Comparison of ENCODE assay signal across 1 cellular context in the genomic region with DNA sequence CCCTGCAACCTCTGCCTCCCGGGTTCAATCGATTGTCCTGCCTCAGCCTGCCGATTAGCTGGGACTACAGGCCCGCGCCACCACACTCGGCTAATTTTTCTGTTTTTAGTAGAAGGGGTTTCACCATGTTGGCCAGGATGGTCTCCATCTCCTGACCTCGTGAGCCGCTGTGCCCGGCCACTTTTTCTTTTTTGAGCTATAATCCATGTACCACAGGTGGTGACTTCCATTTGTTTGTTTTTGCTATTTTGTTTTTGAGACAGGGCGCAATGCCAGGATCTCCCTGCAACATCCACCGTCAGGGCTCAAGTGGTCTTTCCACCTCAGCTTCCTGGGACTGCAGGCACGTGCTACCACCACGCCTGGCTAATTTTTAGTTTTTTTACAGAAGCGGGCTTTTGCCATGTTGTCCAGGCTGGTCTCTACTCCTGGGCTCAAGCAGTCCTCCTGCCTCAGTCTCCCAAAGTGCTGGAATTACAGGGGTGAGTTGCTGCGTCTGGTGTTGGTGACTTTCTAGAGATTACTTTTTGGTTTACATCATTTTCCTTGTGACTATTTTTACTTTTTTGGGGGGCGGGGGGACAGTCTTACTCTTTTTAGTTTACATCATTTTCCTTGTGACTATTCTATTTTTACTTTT.
TF ChIP-seq lines count a peak whose summit lies in the region.

No MANE protein-coding gene starts in this region.

TF ChIP-seq in K562, 482 proteins besides CTCF, POLR2A, EP300 and RAD21 (continues in another document):
- TF ChIP-seq ILK (tag; IDR thresholded peaks at IDR 0.05; ENCODE audit: borderline replicate concordance, low read depth) = no peak
- no peak for TF ChIP-seq NONO (IDR thresholded peaks at IDR 0.05; ENCODE audit: low read depth in 2 of 2, low read length in 1 of 2)
- no peak for TF ChIP-seq BRF1 (IDR thresholded peaks at IDR 0.05; ENCODE audit: borderline replicate concordance, extremely low read depth, insufficient read length)
- TF ChIP-seq NELFE (IDR thresholded peaks at IDR 0.05; ENCODE audit: insufficient read depth, insufficient read length) = no peak
- TF ChIP-seq ZNF121 (CRISPR knock-in tag; conservative IDR thresholded peaks at IDR 0.05) = no peak
- TF ChIP-seq SLC30A9 (CRISPR knock-in tag; IDR thresholded peaks at IDR 0.05) = no peak
- no peak for TF ChIP-seq GATAD2A (IDR thresholded peaks at IDR 0.05)
- no peak for TF ChIP-seq NFE2L1 (tag; IDR thresholded peaks at IDR 0.05; ENCODE audit: borderline replicate concordance, low read depth)
- TF ChIP-seq JUN (IDR thresholded peaks at IDR 0.05; ENCODE audit: borderline replicate concordance, low read depth, low read length) = no peak
- no peak for TF ChIP-seq JUN (CRISPR knock-in tag; IDR thresholded peaks at IDR 0.05; ENCODE audit: borderline replicate concordance)
- peak; percentile 21; the same call in 1 of the 2 replicates for TF ChIP-seq KHSRP (IDR thresholded peaks at IDR 0.05)
- TF ChIP-seq, protein P1, sequence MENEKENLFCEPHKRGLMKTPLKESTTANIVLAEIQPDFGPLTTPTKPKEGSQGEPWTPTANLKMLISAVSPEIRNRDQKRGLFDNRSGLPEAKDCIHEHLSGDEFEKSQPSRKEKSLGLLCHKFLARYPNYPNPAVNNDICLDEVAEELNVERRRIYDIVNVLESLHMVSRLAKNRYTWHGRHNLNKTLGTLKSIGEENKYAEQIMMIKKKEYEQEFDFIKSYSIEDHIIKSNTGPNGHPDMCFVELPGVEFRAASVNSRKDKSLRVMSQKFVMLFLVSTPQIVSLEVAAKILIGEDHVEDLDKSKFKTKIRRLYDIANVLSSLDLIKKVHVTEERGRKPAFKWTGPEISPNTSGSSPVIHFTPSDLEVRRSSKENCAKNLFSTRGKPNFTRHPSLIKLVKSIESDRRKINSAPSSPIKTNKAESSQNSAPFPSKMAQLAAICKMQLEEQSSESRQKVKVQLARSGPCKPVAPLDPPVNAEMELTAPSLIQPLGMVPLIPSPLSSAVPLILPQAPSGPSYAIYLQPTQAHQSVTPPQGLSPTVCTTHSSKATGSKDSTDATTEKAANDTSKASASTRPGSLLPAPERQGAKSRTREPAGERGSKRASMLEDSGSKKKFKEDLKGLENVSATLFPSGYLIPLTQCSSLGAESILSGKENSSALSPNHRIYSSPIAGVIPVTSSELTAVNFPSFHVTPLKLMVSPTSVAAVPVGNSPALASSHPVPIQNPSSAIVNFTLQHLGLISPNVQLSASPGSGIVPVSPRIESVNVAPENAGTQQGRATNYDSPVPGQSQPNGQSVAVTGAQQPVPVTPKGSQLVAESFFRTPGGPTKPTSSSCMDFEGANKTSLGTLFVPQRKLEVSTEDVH (IDR thresholded peaks at IDR 0.05; ENCODE audit: low read depth, partially characterized antibody) = no peak
- no peak for TF ChIP-seq NCOA6 (IDR thresholded peaks at IDR 0.05)
- TF ChIP-seq, protein P2, sequence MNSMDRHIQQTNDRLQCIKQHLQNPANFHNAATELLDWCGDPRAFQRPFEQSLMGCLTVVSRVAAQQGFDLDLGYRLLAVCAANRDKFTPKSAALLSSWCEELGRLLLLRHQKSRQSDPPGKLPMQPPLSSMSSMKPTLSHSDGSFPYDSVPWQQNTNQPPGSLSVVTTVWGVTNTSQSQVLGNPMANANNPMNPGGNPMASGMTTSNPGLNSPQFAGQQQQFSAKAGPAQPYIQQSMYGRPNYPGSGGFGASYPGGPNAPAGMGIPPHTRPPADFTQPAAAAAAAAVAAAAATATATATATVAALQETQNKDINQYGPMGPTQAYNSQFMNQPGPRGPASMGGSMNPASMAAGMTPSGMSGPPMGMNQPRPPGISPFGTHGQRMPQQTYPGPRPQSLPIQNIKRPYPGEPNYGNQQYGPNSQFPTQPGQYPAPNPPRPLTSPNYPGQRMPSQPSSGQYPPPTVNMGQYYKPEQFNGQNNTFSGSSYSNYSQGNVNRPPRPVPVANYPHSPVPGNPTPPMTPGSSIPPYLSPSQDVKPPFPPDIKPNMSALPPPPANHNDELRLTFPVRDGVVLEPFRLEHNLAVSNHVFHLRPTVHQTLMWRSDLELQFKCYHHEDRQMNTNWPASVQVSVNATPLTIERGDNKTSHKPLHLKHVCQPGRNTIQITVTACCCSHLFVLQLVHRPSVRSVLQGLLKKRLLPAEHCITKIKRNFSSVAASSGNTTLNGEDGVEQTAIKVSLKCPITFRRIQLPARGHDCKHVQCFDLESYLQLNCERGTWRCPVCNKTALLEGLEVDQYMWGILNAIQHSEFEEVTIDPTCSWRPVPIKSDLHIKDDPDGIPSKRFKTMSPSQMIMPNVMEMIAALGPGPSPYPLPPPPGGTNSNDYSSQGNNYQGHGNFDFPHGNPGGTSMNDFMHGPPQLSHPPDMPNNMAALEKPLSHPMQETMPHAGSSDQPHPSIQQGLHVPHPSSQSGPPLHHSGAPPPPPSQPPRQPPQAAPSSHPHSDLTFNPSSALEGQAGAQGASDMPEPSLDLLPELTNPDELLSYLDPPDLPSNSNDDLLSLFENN (IDR thresholded peaks at IDR 0.05; ENCODE audit: low read depth in 2 of 2, low read length in 2 of 2) = no peak
- no peak for TF ChIP-seq PYGO2 (tag; IDR thresholded peaks at IDR 0.05)
- no peak for TF ChIP-seq ZNF436 (CRISPR knock-in tag; IDR thresholded peaks at IDR 0.05)
- no peak for TF ChIP-seq ZNF274 (IDR thresholded peaks at IDR 0.05; ENCODE audit: borderline replicate concordance, low read depth, low read length)
- no peak for TF ChIP-seq BRCA1 (IDR thresholded peaks at IDR 0.05)
- no peak for TF ChIP-seq BRCA1 (CRISPR knock-in tag; IDR thresholded peaks at IDR 0.05)
- TF ChIP-seq, protein P3, sequence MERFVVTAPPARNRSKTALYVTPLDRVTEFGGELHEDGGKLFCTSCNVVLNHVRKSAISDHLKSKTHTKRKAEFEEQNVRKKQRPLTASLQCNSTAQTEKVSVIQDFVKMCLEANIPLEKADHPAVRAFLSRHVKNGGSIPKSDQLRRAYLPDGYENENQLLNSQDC (CRISPR knock-in tag; IDR thresholded peaks at IDR 0.05) = 0 out of 2 replicates have a peak, but pooled peaks have one; percentile 17
- no peak for TF ChIP-seq NCOR1 (IDR thresholded peaks at IDR 0.05)
- TF ChIP-seq, protein P4, sequence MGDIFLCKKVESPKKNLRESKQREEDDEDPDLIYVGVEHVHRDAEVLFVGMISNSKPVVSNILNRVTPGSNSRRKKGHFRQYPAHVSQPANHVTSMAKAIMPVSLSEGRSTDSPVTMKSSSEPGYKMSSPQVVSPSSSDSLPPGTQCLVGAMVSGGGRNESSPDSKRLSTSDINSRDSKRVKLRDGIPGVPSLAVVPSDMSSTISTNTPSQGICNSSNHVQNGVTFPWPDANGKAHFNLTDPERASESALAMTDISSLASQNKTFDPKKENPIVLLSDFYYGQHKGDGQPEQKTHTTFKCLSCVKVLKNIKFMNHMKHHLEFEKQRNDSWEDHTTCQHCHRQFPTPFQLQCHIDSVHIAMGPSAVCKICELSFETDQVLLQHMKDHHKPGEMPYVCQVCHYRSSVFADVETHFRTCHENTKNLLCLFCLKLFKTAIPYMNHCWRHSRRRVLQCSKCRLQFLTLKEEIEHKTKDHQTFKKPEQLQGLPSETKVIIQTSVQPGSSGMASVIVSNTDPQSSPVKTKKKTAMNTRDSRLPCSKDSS (IDR thresholded peaks at IDR 0.05; ENCODE audit: low read depth, partially characterized antibody) = no peak
- TF ChIP-seq, protein P5, sequence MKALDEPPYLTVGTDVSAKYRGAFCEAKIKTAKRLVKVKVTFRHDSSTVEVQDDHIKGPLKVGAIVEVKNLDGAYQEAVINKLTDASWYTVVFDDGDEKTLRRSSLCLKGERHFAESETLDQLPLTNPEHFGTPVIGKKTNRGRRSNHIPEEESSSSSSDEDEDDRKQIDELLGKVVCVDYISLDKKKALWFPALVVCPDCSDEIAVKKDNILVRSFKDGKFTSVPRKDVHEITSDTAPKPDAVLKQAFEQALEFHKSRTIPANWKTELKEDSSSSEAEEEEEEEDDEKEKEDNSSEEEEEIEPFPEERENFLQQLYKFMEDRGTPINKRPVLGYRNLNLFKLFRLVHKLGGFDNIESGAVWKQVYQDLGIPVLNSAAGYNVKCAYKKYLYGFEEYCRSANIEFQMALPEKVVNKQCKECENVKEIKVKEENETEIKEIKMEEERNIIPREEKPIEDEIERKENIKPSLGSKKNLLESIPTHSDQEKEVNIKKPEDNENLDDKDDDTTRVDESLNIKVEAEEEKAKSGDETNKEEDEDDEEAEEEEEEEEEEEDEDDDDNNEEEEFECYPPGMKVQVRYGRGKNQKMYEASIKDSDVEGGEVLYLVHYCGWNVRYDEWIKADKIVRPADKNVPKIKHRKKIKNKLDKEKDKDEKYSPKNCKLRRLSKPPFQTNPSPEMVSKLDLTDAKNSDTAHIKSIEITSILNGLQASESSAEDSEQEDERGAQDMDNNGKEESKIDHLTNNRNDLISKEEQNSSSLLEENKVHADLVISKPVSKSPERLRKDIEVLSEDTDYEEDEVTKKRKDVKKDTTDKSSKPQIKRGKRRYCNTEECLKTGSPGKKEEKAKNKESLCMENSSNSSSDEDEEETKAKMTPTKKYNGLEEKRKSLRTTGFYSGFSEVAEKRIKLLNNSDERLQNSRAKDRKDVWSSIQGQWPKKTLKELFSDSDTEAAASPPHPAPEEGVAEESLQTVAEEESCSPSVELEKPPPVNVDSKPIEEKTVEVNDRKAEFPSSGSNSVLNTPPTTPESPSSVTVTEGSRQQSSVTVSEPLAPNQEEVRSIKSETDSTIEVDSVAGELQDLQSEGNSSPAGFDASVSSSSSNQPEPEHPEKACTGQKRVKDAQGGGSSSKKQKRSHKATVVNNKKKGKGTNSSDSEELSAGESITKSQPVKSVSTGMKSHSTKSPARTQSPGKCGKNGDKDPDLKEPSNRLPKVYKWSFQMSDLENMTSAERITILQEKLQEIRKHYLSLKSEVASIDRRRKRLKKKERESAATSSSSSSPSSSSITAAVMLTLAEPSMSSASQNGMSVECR (CRISPR knock-in tag; IDR thresholded peaks at IDR 0.05) = peak; percentile 38; the same call in 1 of the 2 replicates
- TF ChIP-seq POLR2AphosphoS2 (IDR thresholded peaks at IDR 0.05; ENCODE audit: low read length) = 0 out of 2 replicates have a peak, but pooled peaks have one; percentile 63
- TF ChIP-seq, protein P6, sequence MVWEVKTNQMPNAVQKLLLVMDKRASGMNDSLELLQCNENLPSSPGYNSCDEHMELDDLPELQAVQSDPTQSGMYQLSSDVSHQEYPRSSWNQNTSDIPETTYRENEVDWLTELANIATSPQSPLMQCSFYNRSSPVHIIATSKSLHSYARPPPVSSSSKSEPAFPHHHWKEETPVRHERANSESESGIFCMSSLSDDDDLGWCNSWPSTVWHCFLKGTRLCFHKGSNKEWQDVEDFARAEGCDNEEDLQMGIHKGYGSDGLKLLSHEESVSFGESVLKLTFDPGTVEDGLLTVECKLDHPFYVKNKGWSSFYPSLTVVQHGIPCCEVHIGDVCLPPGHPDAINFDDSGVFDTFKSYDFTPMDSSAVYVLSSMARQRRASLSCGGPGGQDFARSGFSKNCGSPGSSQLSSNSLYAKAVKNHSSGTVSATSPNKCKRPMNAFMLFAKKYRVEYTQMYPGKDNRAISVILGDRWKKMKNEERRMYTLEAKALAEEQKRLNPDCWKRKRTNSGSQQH (CRISPR knock-in tag; IDR thresholded peaks at IDR 0.05) = 0 out of 2 replicates have a peak, but pooled peaks have one; percentile 6
- TF ChIP-seq, protein P7, sequence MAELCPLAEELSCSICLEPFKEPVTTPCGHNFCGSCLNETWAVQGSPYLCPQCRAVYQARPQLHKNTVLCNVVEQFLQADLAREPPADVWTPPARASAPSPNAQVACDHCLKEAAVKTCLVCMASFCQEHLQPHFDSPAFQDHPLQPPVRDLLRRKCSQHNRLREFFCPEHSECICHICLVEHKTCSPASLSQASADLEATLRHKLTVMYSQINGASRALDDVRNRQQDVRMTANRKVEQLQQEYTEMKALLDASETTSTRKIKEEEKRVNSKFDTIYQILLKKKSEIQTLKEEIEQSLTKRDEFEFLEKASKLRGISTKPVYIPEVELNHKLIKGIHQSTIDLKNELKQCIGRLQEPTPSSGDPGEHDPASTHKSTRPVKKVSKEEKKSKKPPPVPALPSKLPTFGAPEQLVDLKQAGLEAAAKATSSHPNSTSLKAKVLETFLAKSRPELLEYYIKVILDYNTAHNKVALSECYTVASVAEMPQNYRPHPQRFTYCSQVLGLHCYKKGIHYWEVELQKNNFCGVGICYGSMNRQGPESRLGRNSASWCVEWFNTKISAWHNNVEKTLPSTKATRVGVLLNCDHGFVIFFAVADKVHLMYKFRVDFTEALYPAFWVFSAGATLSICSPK (IDR thresholded peaks at IDR 0.05; ENCODE audit: borderline replicate concordance) = no peak
- no peak for TF ChIP-seq CBX3 (IDR thresholded peaks at IDR 0.05; ENCODE audit: borderline replicate concordance in 1 of 2, low read length in 2 of 2)
- no peak for TF ChIP-seq E2F3 (CRISPR knock-in tag; IDR thresholded peaks at IDR 0.05)
- TF ChIP-seq ESRRB (CRISPR knock-in tag; IDR thresholded peaks at IDR 0.05; ENCODE audit: borderline replicate concordance) = no peak
- peak; percentile 14 for TF ChIP-seq TAF1 (IDR thresholded peaks at IDR 0.05; ENCODE audit: control insufficient read depth, extremely low read depth, insufficient read depth, low read length, severe bottlenecking)
- TF ChIP-seq, protein P8, sequence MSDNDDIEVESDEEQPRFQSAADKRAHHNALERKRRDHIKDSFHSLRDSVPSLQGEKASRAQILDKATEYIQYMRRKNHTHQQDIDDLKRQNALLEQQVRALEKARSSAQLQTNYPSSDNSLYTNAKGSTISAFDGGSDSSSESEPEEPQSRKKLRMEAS (CRISPR knock-in tag; IDR thresholded peaks at IDR 0.05) = peak; percentile 78
- TF ChIP-seq, protein P9, sequence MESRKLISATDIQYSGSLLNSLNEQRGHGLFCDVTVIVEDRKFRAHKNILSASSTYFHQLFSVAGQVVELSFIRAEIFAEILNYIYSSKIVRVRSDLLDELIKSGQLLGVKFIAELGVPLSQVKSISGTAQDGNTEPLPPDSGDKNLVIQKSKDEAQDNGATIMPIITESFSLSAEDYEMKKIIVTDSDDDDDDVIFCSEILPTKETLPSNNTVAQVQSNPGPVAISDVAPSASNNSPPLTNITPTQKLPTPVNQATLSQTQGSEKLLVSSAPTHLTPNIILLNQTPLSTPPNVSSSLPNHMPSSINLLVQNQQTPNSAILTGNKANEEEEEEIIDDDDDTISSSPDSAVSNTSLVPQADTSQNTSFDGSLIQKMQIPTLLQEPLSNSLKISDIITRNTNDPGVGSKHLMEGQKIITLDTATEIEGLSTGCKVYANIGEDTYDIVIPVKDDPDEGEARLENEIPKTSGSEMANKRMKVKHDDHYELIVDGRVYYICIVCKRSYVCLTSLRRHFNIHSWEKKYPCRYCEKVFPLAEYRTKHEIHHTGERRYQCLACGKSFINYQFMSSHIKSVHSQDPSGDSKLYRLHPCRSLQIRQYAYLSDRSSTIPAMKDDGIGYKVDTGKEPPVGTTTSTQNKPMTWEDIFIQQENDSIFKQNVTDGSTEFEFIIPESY (CRISPR knock-in tag; IDR thresholded peaks at IDR 0.05) = no peak
- TF ChIP-seq, protein P10, sequence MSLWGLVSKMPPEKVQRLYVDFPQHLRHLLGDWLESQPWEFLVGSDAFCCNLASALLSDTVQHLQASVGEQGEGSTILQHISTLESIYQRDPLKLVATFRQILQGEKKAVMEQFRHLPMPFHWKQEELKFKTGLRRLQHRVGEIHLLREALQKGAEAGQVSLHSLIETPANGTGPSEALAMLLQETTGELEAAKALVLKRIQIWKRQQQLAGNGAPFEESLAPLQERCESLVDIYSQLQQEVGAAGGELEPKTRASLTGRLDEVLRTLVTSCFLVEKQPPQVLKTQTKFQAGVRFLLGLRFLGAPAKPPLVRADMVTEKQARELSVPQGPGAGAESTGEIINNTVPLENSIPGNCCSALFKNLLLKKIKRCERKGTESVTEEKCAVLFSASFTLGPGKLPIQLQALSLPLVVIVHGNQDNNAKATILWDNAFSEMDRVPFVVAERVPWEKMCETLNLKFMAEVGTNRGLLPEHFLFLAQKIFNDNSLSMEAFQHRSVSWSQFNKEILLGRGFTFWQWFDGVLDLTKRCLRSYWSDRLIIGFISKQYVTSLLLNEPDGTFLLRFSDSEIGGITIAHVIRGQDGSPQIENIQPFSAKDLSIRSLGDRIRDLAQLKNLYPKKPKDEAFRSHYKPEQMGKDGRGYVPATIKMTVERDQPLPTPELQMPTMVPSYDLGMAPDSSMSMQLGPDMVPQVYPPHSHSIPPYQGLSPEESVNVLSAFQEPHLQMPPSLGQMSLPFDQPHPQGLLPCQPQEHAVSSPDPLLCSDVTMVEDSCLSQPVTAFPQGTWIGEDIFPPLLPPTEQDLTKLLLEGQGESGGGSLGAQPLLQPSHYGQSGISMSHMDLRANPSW (CRISPR knock-in tag; IDR thresholded peaks at IDR 0.05) = no peak
